1 cellular context compared by ENCODE assay signal in genomic region chr4:7798215-7798995, GRCh38.
A peak's percentile ranks its signal among the peaks of the same experiment; 100 is the strongest.
TF ChIP-seq lines count a peak whose summit lies in the region.

No MANE protein-coding gene starts in this region.

TF ChIP-seq in H1, 55 proteins besides CTCF, POLR2A, EP300 and RAD21:
- TF ChIP-seq CHD2 (IDR thresholded peaks at IDR 0.05; ENCODE audit: low read length): peak; percentile 50; the same call in 1 of the 2 replicates
- TF ChIP-seq KDM5A (IDR thresholded peaks at IDR 0.05; ENCODE audit: low read length): no peak
- peak; percentile 86 for TF ChIP-seq SP1 (IDR thresholded peaks at IDR 0.05; ENCODE audit: low read depth, low read length)
